ENCODE assay signal across 8 cellular contexts in the genomic region with DNA sequence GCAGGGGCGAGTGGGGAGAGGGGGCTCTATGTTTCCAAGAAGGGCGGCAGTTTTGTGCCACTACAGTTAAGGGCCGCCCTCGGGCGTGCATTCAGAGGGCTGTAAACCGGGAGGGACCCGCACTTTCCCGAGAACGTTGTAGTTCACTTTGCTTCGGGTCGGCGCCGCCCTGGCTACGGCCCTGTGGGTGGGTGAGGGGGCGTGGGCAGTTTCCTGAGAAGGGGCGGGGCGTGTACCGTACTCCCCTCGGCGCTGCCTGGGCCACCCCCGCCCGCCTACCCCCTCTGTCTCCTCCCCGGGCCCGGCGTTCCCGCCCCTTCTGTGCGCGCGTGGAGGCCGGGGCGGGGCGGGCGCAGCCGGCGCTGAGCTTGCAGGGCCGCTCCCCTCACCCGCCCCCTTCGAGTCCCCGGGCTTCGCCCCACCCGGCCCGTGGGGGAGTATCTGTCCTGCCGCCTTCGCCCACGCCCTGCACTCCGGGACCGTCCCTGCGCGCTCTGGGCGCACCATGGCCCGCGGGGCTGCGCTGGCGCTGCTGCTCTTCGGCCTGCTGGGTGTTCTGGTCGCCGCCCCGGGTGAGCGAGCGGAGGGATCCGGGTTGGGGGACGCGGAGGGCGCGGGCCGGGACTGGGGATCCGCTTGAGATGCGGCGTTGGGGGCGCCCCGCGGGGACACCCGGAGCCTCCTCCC. TPM values are rescaled to one million over a fixed set of nuclear protein-coding genes. Genes with fewer than 3 reads are reported as not detected.
DNase-seq lines count a peak whose midpoint lies in the region; ATAC-seq, FAIRE-seq and TF ChIP-seq lines count a peak whose summit lies in the region.

A gene with protein sequence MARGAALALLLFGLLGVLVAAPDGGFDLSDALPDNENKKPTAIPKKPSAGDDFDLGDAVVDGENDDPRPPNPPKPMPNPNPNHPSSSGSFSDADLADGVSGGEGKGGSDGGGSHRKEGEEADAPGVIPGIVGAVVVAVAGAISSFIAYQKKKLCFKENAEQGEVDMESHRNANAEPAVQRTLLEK (plus strand): TSS at position 440 of the 687 bp plus-strand sequence. CDS start 66 bp downstream, at position 506.

- peak within 1 kb of the TSS; percentile 82 for H3K9ac ChIP-seq in HCT116 (ENCODE audit: low read length)
- peak within 1 kb of the TSS; percentile 71 for H3K9ac ChIP-seq in OCI-LY1 (ENCODE audit: low read length)

- no peaks in the 10 kb centered on the region for H3K9me3 ChIP-seq in HCT116 (ENCODE audit: control insufficient read depth in 1 of 2, insufficient read depth in 1 of 2, low read depth in 1 of 2, low read length in 2 of 2)
- no peaks in the 10 kb centered on the region for H3K9me3 ChIP-seq in OCI-LY1 (ENCODE audit: low read length)
- no peaks in the 10 kb centered on the region for H3K9me3 ChIP-seq in cardiac muscle cell (ENCODE audit: low read depth)

- H4K20me1 ChIP-seq in HCT116 (ENCODE audit: insufficient read depth) (no peaks in the 10 kb centered on the region), OCI-LY1 (ENCODE audit: insufficient read depth, low read length) (no peaks in the 10 kb centered on the region)

- no peaks in the 10 kb centered on the region for H3F3A ChIP-seq in OCI-LY1 (ENCODE audit: insufficient read depth, low read length)

- POLR2A ChIA-PET in HCT116 (lab: Charles Lee) = no interaction called here

- intact Hi-C loops in HCT116 (cut with micrococcal nuclease) = no loop called here

- RAD21 ChIA-PET in HCT116 (lab: Charles Lee; ENCODE audit: low non-redundant PET in 1 of 2, low total read pairs in 2 of 2, uncharacterized antibody in 2 of 2, unreplicated experiment in 2 of 2) = no interaction called here

- H3K79me2 ChIP-seq in HCT116 (ENCODE audit: insufficient read depth, low read length) = peaks cover 37% of the 10 kb centered on the region
- no peaks in the 10 kb centered on the region for H3K79me2 ChIP-seq in OCI-LY1 (ENCODE audit: insufficient read depth, low read length)

- H3K4me1 ChIP-seq in HCT116 (ENCODE audit: control insufficient read depth in 1 of 2, insufficient read depth in 2 of 2, low read length in 2 of 2) (peaks cover 0 to 20% of the 10 kb centered on the region in 2 experiments; a peak in 2 of 4 replicates), OCI-LY1 (ENCODE audit: insufficient read depth, low read length, severe bottlenecking) (peaks cover 32% of the 10 kb centered on the region), cardiac muscle cell (ENCODE audit: low read depth) (peaks cover 34% of the 10 kb centered on the region)

- CTCF ChIA-PET in HCT116 (lab: Charles Lee) = no interaction called here

- peak; percentile 34 for FAIRE-seq in G401.6 (lab: Jason Lieb, UNC)

- no peaks in the 10 kb centered on the region for H3K9me3 Mint-ChIP-seq in activated naive CD4-positive, alpha-beta T cell treated with anti-CD3 and anti-CD28 coated beads, Interleukin-2, amount 50 U/mL, for 24 hours

- H3K27me3 ChIP-seq in HCT116 (ENCODE audit: insufficient read depth, low read length) (no peaks in the 10 kb centered on the region), OCI-LY1 (ENCODE audit: insufficient read depth, low read length) (no peaks in the 10 kb centered on the region), cardiac muscle cell (no peaks in the 10 kb centered on the region)

- H3K4me3 ChIP-seq in HCT116 (replicated peaks in 1 of 2; ENCODE audit: low read depth in 1 of 2, low read length in 2 of 2) (peak within 1 kb of the TSS; percentile 72 to 75), OCI-LY1 (ENCODE audit: low read depth, low read length, poor library complexity, severe bottlenecking) (peak within 1 kb of the TSS; percentile 77), cardiac muscle cell (peak within 1 kb of the TSS; percentile 92)

- H3K27me3 Mint-ChIP-seq in activated naive CD4-positive, alpha-beta T cell treated with anti-CD3 and anti-CD28 coated beads, Interleukin-2, amount 50 U/mL, for 24 hours = no peaks in the 10 kb centered on the region

- H3K9me2 ChIP-seq in HCT116 (ENCODE audit: insufficient read depth) (no peaks in the 10 kb centered on the region), OCI-LY1 (ENCODE audit: low read depth, low read length) (no peaks in the 10 kb centered on the region)

- peak; percentile 96 for ATAC-seq in HCT116

- no peak for DNase-seq in HCT116 (ENCODE audit: low read depth, low spot score)
- peak; percentile 93 to 98 for DNase-seq in cardiac muscle cell (ENCODE audit: low read depth in 1 of 2, low spot score in 1 of 2)
- DNase-seq in renal cortical epithelial cell (ENCODE audit: low read depth) = peak; percentile 37
- no peak for DNase-seq in NCI-H1092 treated with DMSO at 0.1 percent for 48 hours (lab: John Stamatoyannopoulos, UW)
- DNase-seq in inferior parietal cortex (ENCODE audit: extremely low spot score) = no peak

- H2AFZ ChIP-seq in HCT116 (ENCODE audit: low read depth, low read length, poor library complexity, severe bottlenecking) (no peak within 1 kb of the TSS), OCI-LY1 (ENCODE audit: low read length) (no peak within 1 kb of the TSS)

- peaks cover 5% of the 10 kb centered on the region for H3K36me3 Mint-ChIP-seq in activated naive CD4-positive, alpha-beta T cell treated with anti-CD3 and anti-CD28 coated beads, Interleukin-2, amount 50 U/mL, for 24 hours

- H3K27ac ChIP-seq in HCT116 (ENCODE audit: low read depth, low read length) = peak within 1 kb of the TSS; percentile 53; the same call in 1 of the 2 replicates
- peak within 1 kb of the TSS; percentile 48 for H3K27ac ChIP-seq in OCI-LY1 (ENCODE audit: low read depth, low read length, poor library complexity, severe bottlenecking)
- H3K27ac ChIP-seq in cardiac muscle cell = peak within 1 kb of the TSS; percentile 86

- TF ChIP-seq CTCF in HCT116 (IDR thresholded peaks at IDR 0.05 in 2 of 3, conservative IDR thresholded peaks at IDR 0.05 in 1 of 3; ENCODE audit: borderline replicate concordance in 1 of 3, insufficient read depth in 1 of 3, low read depth in 2 of 3, low read length in 2 of 3) = no peak
- no peak for TF ChIP-seq CTCF in OCI-LY1 (IDR thresholded peaks at IDR 0.05; ENCODE audit: low read length)
- no peak for TF ChIP-seq CTCF in cardiac muscle cell (IDR thresholded peaks at IDR 0.05; ENCODE audit: low read depth, low read length)

- no TSS peak for BruUV-seq in HCT116 (replicated peaks; lab: Mats Ljungman, UMichigan)

- peak within 1 kb of the TSS; percentile 89 for H3K4me2 ChIP-seq in HCT116 (ENCODE audit: low read length)
- peak within 1 kb of the TSS; percentile 68 for H3K4me2 ChIP-seq in OCI-LY1 (ENCODE audit: low read length)

- H3K27ac Mint-ChIP-seq in activated naive CD4-positive, alpha-beta T cell treated with anti-CD3 and anti-CD28 coated beads, Interleukin-2, amount 50 U/mL, for 24 hours = peak within 1 kb of the TSS; percentile 99

- H3K36me3 ChIP-seq in HCT116 (ENCODE audit: control insufficient read depth in 1 of 2, insufficient read depth in 2 of 2, low read length in 2 of 2) = no peaks in the 10 kb centered on the region
- no peaks in the 10 kb centered on the region for H3K36me3 ChIP-seq in OCI-LY1 (ENCODE audit: insufficient read depth, low read length)
- H3K36me3 ChIP-seq in cardiac muscle cell = no peaks in the 10 kb centered on the region

- H3K4me3 Mint-ChIP-seq in activated naive CD4-positive, alpha-beta T cell treated with anti-CD3 and anti-CD28 coated beads, Interleukin-2, amount 50 U/mL, for 24 hours = peak within 1 kb of the TSS; percentile 100

- TF ChIP-seq RAD21 in HCT116 (IDR thresholded peaks at IDR 0.05; ENCODE audit: low read depth) = no peak

- no peak for TF ChIP-seq POLR2A in HCT116 (IDR thresholded peaks at IDR 0.05; ENCODE audit: borderline replicate concordance, extremely low read depth, insufficient read depth, insufficient read length)

- peaks cover 38% of the 10 kb centered on the region for H3K4me1 Mint-ChIP-seq in activated naive CD4-positive, alpha-beta T cell treated with anti-CD3 and anti-CD28 coated beads, Interleukin-2, amount 50 U/mL, for 24 hours

TF ChIP-seq in HCT116, 20 proteins besides CTCF, POLR2A, EP300 and RAD21:
- TF ChIP-seq POLR2AphosphoS5 (IDR thresholded peaks at IDR 0.05; ENCODE audit: low read depth, low read length) (no peak), ZFX (IDR thresholded peaks at IDR 0.05) (peak; percentile 35)

RNA-seq across cellular contexts. Expression of the gene that starts here (rescaled TPM):
- total RNA-seq in HCT116 (2021; ENCODE audit: unreplicated experiment) (59.6 TPM), cardiac muscle cell (361 and 474 TPM in 2 replicates), renal cortical epithelial cell (41.2 and 52.8 TPM in 2 replicates)
- 88.4 and 90.1 TPM in 2 replicates for polyA plus RNA-seq in HCT116 (2012)
- 467 and 575 TPM in 2 replicates for polyA plus RNA-seq in cardiac muscle cell

Comparison
In these comparisons a context has a peak if more than half of its experiments do, and no peak if none do; other contexts are left out.
1. DNase-seq: peak in cardiac muscle cell (2 of 2) and renal cortical epithelial cell (single experiment); none in HCT116 (single experiment), NCI-H1092 treated with DMSO at 0.1 percent for 48 hours (single experiment) and inferior parietal cortex (single experiment).
2. Peak in every context shown above with its lines, with median percentiles within 50 percentile points of each other: H3K27ac ChIP-seq and H3K4me3 ChIP-seq.